8 cellular contexts compared by ENCODE assay signal in the genomic region with DNA sequence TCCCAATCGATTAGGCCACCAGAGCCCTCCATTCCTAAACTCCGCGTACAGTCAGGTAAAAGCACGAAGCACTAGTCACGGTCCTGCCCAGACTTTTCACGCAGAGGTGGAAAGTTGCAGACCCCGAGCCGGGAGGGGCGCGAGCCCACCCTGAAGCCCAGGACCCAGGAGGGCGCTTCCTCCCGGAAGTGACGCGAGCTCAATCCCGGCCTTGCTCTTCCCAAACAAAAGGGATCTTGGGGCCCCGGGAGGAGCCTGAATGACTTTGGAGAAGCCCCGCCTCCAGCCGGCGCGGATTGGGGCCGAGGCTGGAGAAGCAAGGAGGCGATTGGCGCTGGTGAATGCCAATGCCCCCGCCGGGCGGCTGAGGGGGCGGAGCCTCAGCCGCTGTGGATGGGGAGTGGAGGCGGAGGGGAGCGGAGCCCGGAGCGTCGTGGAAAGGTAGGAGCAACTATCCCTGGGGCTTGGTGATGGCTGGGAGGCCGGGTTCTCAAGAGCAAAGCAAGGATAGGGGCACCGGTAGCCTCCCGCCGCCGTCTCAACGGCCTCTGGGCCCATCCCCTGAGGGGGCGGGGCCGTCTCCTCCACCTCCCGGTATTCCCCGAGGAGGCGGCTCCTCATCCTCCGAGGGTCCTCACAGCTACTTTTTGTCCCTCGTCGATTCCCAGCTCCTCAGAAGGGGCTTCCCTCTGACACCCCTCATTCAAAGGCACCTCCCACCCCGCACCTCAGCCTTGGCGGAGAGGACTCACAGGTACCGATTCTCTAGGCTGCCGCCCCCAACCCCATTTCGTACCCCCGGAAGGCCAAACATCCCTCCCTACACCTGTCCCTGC. TPM values are rescaled to one million over a fixed set of nuclear protein-coding genes. Genes with fewer than 3 reads are reported as not detected.
DNase-seq lines count a peak whose midpoint lies in the region; ATAC-seq and TF ChIP-seq lines count a peak whose summit lies in the region.

A gene with protein sequence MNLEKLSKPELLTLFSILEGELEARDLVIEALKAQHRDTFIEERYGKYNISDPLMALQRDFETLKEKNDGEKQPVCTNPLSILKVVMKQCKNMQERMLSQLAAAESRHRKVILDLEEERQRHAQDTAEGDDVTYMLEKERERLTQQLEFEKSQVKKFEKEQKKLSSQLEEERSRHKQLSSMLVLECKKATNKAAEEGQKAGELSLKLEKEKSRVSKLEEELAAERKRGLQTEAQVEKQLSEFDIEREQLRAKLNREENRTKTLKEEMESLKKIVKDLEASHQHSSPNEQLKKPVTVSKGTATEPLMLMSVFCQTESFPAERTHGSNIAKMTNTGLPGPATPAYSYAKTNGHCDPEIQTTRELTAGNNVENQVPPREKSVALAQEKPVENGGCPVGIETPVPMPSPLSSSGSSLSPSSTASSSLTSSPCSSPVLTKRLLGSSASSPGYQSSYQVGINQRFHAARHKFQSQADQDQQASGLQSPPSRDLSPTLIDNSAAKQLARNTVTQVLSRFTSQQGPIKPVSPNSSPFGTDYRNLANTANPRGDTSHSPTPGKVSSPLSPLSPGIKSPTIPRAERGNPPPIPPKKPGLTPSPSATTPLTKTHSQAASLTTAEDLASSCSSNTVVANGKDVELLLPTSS (plus strand): TSS at position 383 of the 836 bp plus-strand sequence. CDS start 19,952 bp downstream, outside the sequence.

- H3K4me1 Mint-ChIP-seq in WTC11 (peaks cover 43% of the 10 kb centered on the region), immature natural killer cell (peaks cover 18% of the 10 kb centered on the region in 2 donors)

- H3K36me3 Mint-ChIP-seq in WTC11 (no peaks in the 10 kb centered on the region), immature natural killer cell (no peaks in the 10 kb centered on the region)

- CTCF ChIA-PET in WTC11 (lab: Charles Lee) = interaction anchor here (0.6 to 2.1 kb wide), 10 partner anchors 9 to 319 kb away, joined by 3 to 18 read pairs (median 4); partner anchors contain the start of genes PPM1J and ST7L

- peak; percentile 93 for DNase-seq in A172 (ENCODE audit: low spot score)
- DNase-seq in NCI-H2171 (lab: John Stamatoyannopoulos, UW) = peak; percentile 96
- peak; percentile 98 for DNase-seq in WTC11 (ENCODE audit: low spot score)
- peak; percentile 93 to 97 for DNase-seq in cardiac fibroblast (ENCODE audit: low read depth in 2 of 2)
- peak; percentile 61 to 66 (median 66) for DNase-seq in immature natural killer cell
- peak; percentile 95 for DNase-seq in smooth muscle cell of the brain vasculature (ENCODE audit: low read depth, low spot score)

- no peaks in the 10 kb centered on the region for H3K9me3 Mint-ChIP-seq in WTC11
- no peaks in the 10 kb centered on the region for H3K9me3 Mint-ChIP-seq in immature natural killer cell

- POLR2A ChIA-PET in WTC11 (lab: Charles Lee) = interaction anchor here (0.9 to 1.9 kb wide), 4 partner anchors 14 to 319 kb away, joined by 3 to 6 read pairs (median 4); partner anchors contain the start of gene PPM1J

- peak within 1 kb of the TSS; percentile 99 for H3K4me3 Mint-ChIP-seq in WTC11
- peak within 1 kb of the TSS; percentile 83 to 94 (median 86) for H3K4me3 Mint-ChIP-seq in immature natural killer cell

- ATAC-seq in GM18867 (IDR thresholded peaks at IDR 0.05; ENCODE audit: unreplicated experiment) (peak; percentile 89), HG03097 (IDR thresholded peaks at IDR 0.05; ENCODE audit: low FRiP score, unreplicated experiment) (peak; percentile 74), WTC11 (peak; percentile 94)

- no peak for TF ChIP-seq CTCF in WTC11 (IDR thresholded peaks at IDR 0.05)
- TF ChIP-seq CTCF in cardiac fibroblast (IDR thresholded peaks at IDR 0.05; ENCODE audit: low read depth, low read length) = no peak

- H3K4me3 ChIP-seq in cardiac fibroblast (replicated peaks in 1 of 2; ENCODE audit: low read depth in 2 of 2, low read length in 2 of 2) = peak within 1 kb of the TSS; percentile 69 to 100

- H3K27ac Mint-ChIP-seq in WTC11 (peak within 1 kb of the TSS; percentile 99), immature natural killer cell (peak within 1 kb of the TSS in 1 of 6 donors; percentile 69)

- no peaks in the 10 kb centered on the region for H3K27me3 Mint-ChIP-seq in WTC11 (ENCODE audit: low read depth)
- peaks cover 2 to 16% (median 14%) of the 10 kb centered on the region in 3 donors for H3K27me3 Mint-ChIP-seq in immature natural killer cell (ENCODE audit: low read depth in 3 of 3)

TF ChIP-seq in WTC11, 78 proteins besides CTCF, POLR2A, EP300 and RAD21:
- TF ChIP-seq, protein P1, sequence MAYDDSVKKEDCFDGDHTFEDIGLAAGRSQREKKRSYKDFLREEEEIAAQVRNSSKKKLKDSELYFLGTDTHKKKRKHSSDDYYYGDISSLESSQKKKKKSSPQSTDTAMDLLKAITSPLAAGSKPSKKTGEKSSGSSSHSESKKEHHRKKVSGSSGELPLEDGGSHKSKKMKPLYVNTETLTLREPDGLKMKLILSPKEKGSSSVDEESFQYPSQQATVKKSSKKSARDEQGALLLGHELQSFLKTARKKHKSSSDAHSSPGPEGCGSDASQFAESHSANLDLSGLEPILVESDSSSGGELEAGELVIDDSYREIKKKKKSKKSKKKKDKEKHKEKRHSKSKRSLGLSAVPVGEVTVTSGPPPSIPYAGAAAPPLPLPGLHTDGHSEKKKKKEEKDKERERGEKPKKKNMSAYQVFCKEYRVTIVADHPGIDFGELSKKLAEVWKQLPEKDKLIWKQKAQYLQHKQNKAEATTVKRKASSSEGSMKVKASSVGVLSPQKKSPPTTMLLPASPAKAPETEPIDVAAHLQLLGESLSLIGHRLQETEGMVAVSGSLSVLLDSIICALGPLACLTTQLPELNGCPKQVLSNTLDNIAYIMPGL (CRISPR knock-in tag; IDR thresholded peaks at IDR 0.05) = peak; percentile 36; the same call in 1 of the 2 replicates
- TF ChIP-seq NFYB (CRISPR knock-in tag; conservative IDR thresholded peaks at IDR 0.05; ENCODE audit: low read depth) (peak; percentile 89), GABPB1 (CRISPR knock-in tag; IDR thresholded peaks at IDR 0.05) (peak; percentile 43), SP1 (CRISPR knock-in tag; conservative IDR thresholded peaks at IDR 0.05) (peak; percentile 79; the same call in 1 of the 2 replicates), ETV6 (CRISPR knock-in tag; IDR thresholded peaks at IDR 0.05) (peak; percentile 17; the same call in 1 of the 2 replicates), ZBTB21 (CRISPR knock-in tag; IDR thresholded peaks at IDR 0.05; ENCODE audit: borderline replicate concordance) (no peak), CREM (CRISPR knock-in tag; IDR thresholded peaks at IDR 0.05) (peak; percentile 88; the same call in 1 of the 2 replicates), MAX (CRISPR knock-in tag; IDR thresholded peaks at IDR 0.05) (peak; percentile 28; the same call in 1 of the 2 replicates), FOXK1 (CRISPR knock-in tag; IDR thresholded peaks at IDR 0.05) (no peak)
TF ChIP-seq in WTC11: peak in this region for 7.

RNA-seq across cellular contexts. Expression of the gene that starts here (rescaled TPM):
- 9.4 and 11.2 TPM in 2 replicates for total RNA-seq in A172 (2014; rRNA removed; shearing (Covaris generic))
- total RNA-seq in WTC11 (2021) = 28.5 to 32.8 TPM (median 32.0 TPM) in 3 replicates
- polyA plus RNA-seq in immature natural killer cell = under 1 TPM in 1 of 3 donors, not detected in 2; 0.03 TPM

Comparison
In these comparisons a context has a peak if more than half of its experiments do, and no peak if none do; other contexts are left out.
1. Peak in every context shown above with its lines: DNase-seq, ATAC-seq and H3K4me3 ChIP-seq.
2. Peak in DNase-seq in immature natural killer cell; RNA of the gene not detected or under 1 TPM.